30 cellular contexts compared by ENCODE assay signal in the genomic region with DNA sequence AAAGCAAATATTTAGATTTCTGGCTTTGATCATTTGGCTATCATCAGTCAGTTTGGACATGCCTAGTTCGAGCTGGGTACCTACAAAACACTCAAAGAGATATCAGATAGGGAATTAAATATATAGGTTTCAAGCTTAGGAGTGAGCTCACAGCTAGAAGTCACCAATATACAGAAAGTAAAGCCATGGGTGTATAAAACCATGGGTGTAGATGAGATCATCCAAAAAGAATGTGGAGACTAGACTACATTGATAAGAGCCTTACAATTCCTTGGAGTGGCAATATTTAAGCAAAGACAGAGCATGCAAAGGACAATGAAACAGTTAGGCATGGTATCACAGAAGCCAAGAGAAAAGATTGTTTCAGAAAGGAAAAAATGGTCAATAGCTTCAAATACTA. TPM values are rescaled to one million over a fixed set of nuclear protein-coding genes. Genes with fewer than 3 reads are reported as not detected.
DNase-seq lines count a peak whose midpoint lies in the region; ATAC-seq and TF ChIP-seq lines count a peak whose summit lies in the region.
"Had no signal": no experiment of that assay in that cellular context is flagged by ENCODE, and none has a peak within 500 bp of the region (broad histone marks: within the 10 kb centered on the region; RNA-seq: fewer than 3 reads in every experiment).

No MANE protein-coding gene starts in this region.

- peaks cover 56% of the 10 kb centered on the region for H3K4me1 ChIP-seq in GM23248 (ENCODE audit: insufficient read depth)
- peaks cover 0 to 4% (median 0%) of the 10 kb centered on the region in 4 donors for H3K4me1 ChIP-seq in stomach
- H3K4me1 ChIP-seq: ascending aorta, thyroid gland, vagina had no signal

- peak; percentile 42 for DNase-seq in GM23248
- DNase-seq in RPMI7951 (ENCODE audit: low read depth): peak; percentile 40
- DNase-seq in epithelial cell of prostate (ENCODE audit: low read depth, low spot score): no peak
- peak; percentile 43 for DNase-seq in non-pigmented ciliary epithelial cell (ENCODE audit: low read depth)
- DNase-seq in putamen (ENCODE audit: low spot score): no peak
- no peak for DNase-seq in stomach
- no peak for DNase-seq in lower leg skin (ENCODE audit: low spot score in 2 of 2)
- DNase-seq: activated CD4-positive, CD25-positive, alpha-beta regulatory T cell treated with anti-CD3 and anti-CD28 coated beads, Interleukin-2, amount 50 U/mL, for 72 hours; activated CD8-positive, alpha-beta T cell treated with anti-CD3 and anti-CD28 coated beads, Interleukin-2, amount 10 ng/mL, durations not matched to agents 7 days and 5 days; activated effector memory CD4-positive, alpha-beta T cell treated with anti-CD3 and anti-CD28 coated beads, Interleukin-2, amount 50 U/mL, for 16 hours; activated naive CD8-positive, alpha-beta T cell treated with anti-CD3 and anti-CD28 coated beads, Interleukin-2, amount 10 ng/mL, durations not matched to agents 7 days and 5 days; DND-41; dorsolateral prefrontal cortex; head of caudate nucleus; naive B cell; NCI-H1092; NCI-H187; NCI-H2171 treated with DMSO at 0.1 percent for 48 hours; NCI-H524; NK-92 treated with Interleukin-12 subunit alpha and Interleukin-12 subunit beta, amount 100 ng/mL, for 24 hours; nucleus accumbens; SIG-M5; stimulated activated naive CD8-positive, alpha-beta T cell treated with anti-CD3 and anti-CD28 coated beads, Interleukin-15, amount 100 ng/mL, for 72 hours; T-cell; thyroid gland had no signal

- intact Hi-C loops in stomach (cut with DNase I; ENCODE audit: low total_unique reads) (no loop called here), lower leg skin (cut with DNase I; ENCODE audit: low total_unique reads) (no loop called here)

- WGBS in GM23248 (ENCODE audit: low coverage in 1 of 2, low lambda C conversion rate in 2 of 2, missing lambda C conversion rate in 2 of 2), 2 experiments: 38 to 70% methylated on average over 1 of the region's 1 CpG
- WGBS in stomach, 5 donors: 9 to 28% (median 20%) methylated on average over 1 of the region's 1 CpG
- WGBS in lower leg skin, 2 donors: 58 to 69% methylated on average over 1 of the region's 1 CpG

- TF ChIP-seq POLR2A in stomach (IDR thresholded peaks at IDR 0.05) (no peak), lower leg skin (IDR thresholded peaks at IDR 0.05) (no peak)

- TF ChIP-seq EP300 in stomach (IDR thresholded peaks at IDR 0.05): no peak

- H3K9me2 ChIP-seq in GM23248 (ENCODE audit: insufficient read depth): 0 out of 2 replicates have a peak, but pooled peaks cover 3% of the 10 kb centered on the region

- H3K36me3 ChIP-seq in GM23248 (ENCODE audit: low read depth) (no peaks in the 10 kb centered on the region), stomach (no peaks in the 10 kb centered on the region)
- H3K36me3 ChIP-seq: ascending aorta, thyroid gland, vagina had no signal

- no peak overlapping the region for H3K4me3 ChIP-seq in GM23248
- no peak overlapping the region for H3K4me3 ChIP-seq in stomach
- no peak overlapping the region for H3K4me3 ChIP-seq in lower leg skin (ENCODE audit: low read depth, poor library complexity, severe bottlenecking)
- H3K4me3 ChIP-seq: ascending aorta, dorsolateral prefrontal cortex, GM12878, PC-9, thyroid gland, vagina had no signal

- peak overlapping the region; percentile 17 for H3K4me2 ChIP-seq in GM23248 (ENCODE audit: unreplicated experiment)
- H3K4me2 ChIP-seq: PC-9 had no signal

- H3K9me3 ChIP-seq in GM23248 (ENCODE audit: low read depth) (no peaks in the 10 kb centered on the region), stomach (no peaks in the 10 kb centered on the region)
- H3K9me3 ChIP-seq: ascending aorta, thyroid gland, vagina had no signal

- peaks cover 39% of the 10 kb centered on the region for H3F3A ChIP-seq in GM23248 (ENCODE audit: insufficient read depth)

- H2AFZ ChIP-seq in GM23248: no peak overlapping the region
- H2AFZ ChIP-seq: PC-9 had no signal

- TF ChIP-seq CTCF in stomach (IDR thresholded peaks at IDR 0.05) (no peak), lower leg skin (IDR thresholded peaks at IDR 0.05) (no peak)

- ATAC-seq in GM19395 (IDR thresholded peaks at IDR 0.05; ENCODE audit: unreplicated experiment): no peak
- ATAC-seq: activated CD8-positive, alpha-beta T cell treated with anti-CD3 and anti-CD28 coated beads, Interleukin-2, amount 10 ng/mL, durations not matched to agents 7 days and 5 days; GM12878; stimulated activated naive CD8-positive, alpha-beta T cell treated with anti-CD3 and anti-CD28 coated beads, Interleukin-15, amount 100 ng/mL, for 72 hours; T-cell had no signal

- H3K27me3 ChIP-seq in GM23248 (replicated peaks; ENCODE audit: insufficient read depth) (no peaks in the 10 kb centered on the region), stomach (no peaks in the 10 kb centered on the region)
- H3K27me3 ChIP-seq: ascending aorta, thyroid gland, vagina had no signal

- 0 out of 2 replicates have a peak, but pooled peaks cover 11% of the 10 kb centered on the region for H3K79me2 ChIP-seq in GM23248 (ENCODE audit: insufficient read depth)

- 0 out of 2 replicates have a peak overlapping the region, but pooled peaks have one; percentile 9 for H3K27ac ChIP-seq in GM23248
- H3K27ac ChIP-seq in epithelial cell of prostate: peak overlapping the region; percentile 18
- H3K27ac ChIP-seq in stomach: no peak overlapping the region
- H3K27ac ChIP-seq: ascending aorta, dorsolateral prefrontal cortex, PC-9, thyroid gland, vagina had no signal

- H4K20me1 ChIP-seq in GM23248 (ENCODE audit: insufficient read depth): no peaks in the 10 kb centered on the region

- in situ Hi-C loops in GM23248 (cut with MboI): no loop called here

- no peak overlapping the region for H3K9ac ChIP-seq in GM23248

RNA-seq across cellular contexts. Expression of gene RALA, which starts 7.2 kb away (rescaled TPM):
- total RNA-seq in GM23248 (2014; rRNA removed; shearing (Covaris generic)): 21.7 and 23.1 TPM in 2 replicates
- polyA plus RNA-seq in GM23248 (2016; fragmentation: Nextera tagmentation; extraction: Ambion mirVana) (79.2 and 82.8 TPM in 2 replicates), stomach (10 to 100 TPM; 26.6 to 57.0 (median 29.4) TPM)
- 18.7 and 19.2 TPM in 2 replicates for total RNA-seq in RPMI7951 (2014; rRNA removed; shearing (Covaris generic))
- total RNA-seq in stomach (10 to 100 TPM; 10.6 to 40.3 (median 33.8) TPM), lower leg skin (10 to 100 TPM; 16.2 to 20.5 (median 19.0) TPM)

RNA-seq across cellular contexts. Expression of gene YAE1, which starts 49.9 kb away (rescaled TPM):
- 21.8 and 22.4 TPM in 2 replicates for total RNA-seq in GM23248 (2014; rRNA removed; shearing (Covaris generic))
- 40.5 and 43.5 TPM in 2 replicates for polyA plus RNA-seq in GM23248 (2016; fragmentation: Nextera tagmentation; extraction: Ambion mirVana)
- total RNA-seq in RPMI7951 (2014; rRNA removed; shearing (Covaris generic)): 44.8 and 52.7 TPM in 2 replicates
- 10 to 100 TPM in 2 of 5 donors, 1 to 10 TPM in 3; 1.2 to 33.0 (median 9.6) TPM for total RNA-seq in stomach
- polyA plus RNA-seq in stomach: 10 to 100 TPM; 26.5 to 38.6 (median 29.4) TPM
- total RNA-seq in lower leg skin: 10 to 100 TPM; 13.2 to 18.4 (median 14.4) TPM

Comparison
In these comparisons a context has a peak if more than half of its experiments do, and no peak if none do; other contexts are left out.
1. DNase-seq: peak in GM23248 (single experiment), RPMI7951 (single experiment) and non-pigmented ciliary epithelial cell (single experiment); none in epithelial cell of prostate (single experiment), putamen (single experiment), stomach (single experiment) and lower leg skin (0 of 2).
2. H3K27ac ChIP-seq: peak in GM23248 (single experiment) and epithelial cell of prostate (single experiment); none in stomach (0 of 5).